ENCODE assay signal across 24 cellular contexts in genomic region chr16:8258523-8258922, GRCh38.
"Had no signal": no experiment of that assay in that cellular context is flagged by ENCODE, and none has a peak within 500 bp of the region (broad histone marks: within the 10 kb centered on the region; RNA-seq: fewer than 3 reads in every experiment).

No MANE protein-coding gene starts in this region.

- H3K9me3 ChIP-seq: mucosa of descending colon, prostate gland, testis, tibial artery had no signal

- FAIRE-seq: colon, endometrium, frontal cortex had no signal

- H3K27ac ChIP-seq: neural progenitor cell, prostate gland, sigmoid colon, stomach, testis, tibial artery had no signal

- H3K4me2 ChIP-seq: neural progenitor cell had no signal

- H3K27me3 ChIP-seq: neural progenitor cell, sigmoid colon, stomach, testis, tibial artery had no signal

- H3K4me1 ChIP-seq: neural progenitor cell, prostate gland, sigmoid colon, stomach, testis, tibial artery had no signal

- DNase-seq: central memory CD4-positive, alpha-beta T cell; effector CD8-positive, alpha-beta T cell; erythroblast; immature natural killer cell; islet precursor cell; kidney glomerular epithelial cell; left ventricle myocardium superior; mucosa of descending colon; naive B cell; right cardiac atrium; sigmoid colon; stimulated activated CD4-positive, alpha-beta T cell treated with anti-CD3 and anti-CD28 coated beads, Interleukin-2, amount 100 ng/mL, for 24 hours; stimulated activated CD4-positive, alpha-beta T cell treated with anti-CD3 and anti-CD28 coated beads, Interleukin-4, amount 100 ng/mL, for 24 hours; stimulated activated naive CD4-positive, alpha-beta T cell treated with Interleukin-2 at 50 U/mL for 16 hours; stomach; testis; tibial artery had no signal

- H3K9ac ChIP-seq: neural progenitor cell had no signal

- H3K4me3 ChIP-seq: lung, mucosa of descending colon, neural progenitor cell, prostate gland, sigmoid colon, stomach, testis, tibial artery had no signal

- ATAC-seq: left ventricle myocardium superior; mucosa of descending colon; right cardiac atrium; stimulated activated effector memory CD8-positive, alpha-beta T cell treated with anti-CD3 and anti-CD28 coated beads, Interleukin-12 subunit alpha, Interleukin-12 subunit beta, amount 100 ng/mL, for 72 hours had no signal

- H2AFZ ChIP-seq: neural progenitor cell had no signal

- H3K36me3 ChIP-seq: neural progenitor cell, prostate gland, sigmoid colon, stomach, tibial artery had no signal
